Comparison of ENCODE assay signal across 8 cellular contexts in genomic region chr6:27146706-27147507, GRCh38.
DNase-seq lines count a peak whose midpoint lies in the region; ATAC-seq and TF ChIP-seq lines count a peak whose summit lies in the region.

No MANE protein-coding gene starts in this region.

- peak; percentile 98 to 99 (median 99) for TF ChIP-seq POLR2A in spleen (IDR thresholded peaks at IDR 0.05)

- intact Hi-C loops in spleen (cut with DNase I; ENCODE audit: low total_unique reads), result no loop called here

- H3K4me1 ChIP-seq in spleen, result peaks cover 24 to 46% (median 38%) of the 10 kb centered on the region in 6 donors

- TF ChIP-seq CTCF in WTC11 (IDR thresholded peaks at IDR 0.05), result no peak
- no peak for TF ChIP-seq CTCF in spleen (IDR thresholded peaks at IDR 0.05 in 8 of 11, conservative IDR thresholded peaks at IDR 0.05 in 3 of 11)

- peaks cover 23% of the 10 kb centered on the region for H3K4me1 Mint-ChIP-seq in WTC11

- H3K36me3 ChIP-seq in spleen, result peaks cover 0 to 15% (median 4%) of the 10 kb centered on the region in 6 donors

- peaks cover 6% of the 10 kb centered on the region; the same call in 1 of the 2 replicates for H3K36me3 Mint-ChIP-seq in WTC11

- no peak overlapping the region for H3K4me3 Mint-ChIP-seq in WTC11

- peak; percentile 94 for DNase-seq in AG20443 (ENCODE audit: low spot score)
- peak; percentile 97 for DNase-seq in NCI-H2196 treated with DMSO at 0.1 percent for 48 hours (lab: John Stamatoyannopoulos, UW; ENCODE audit: unreplicated experiment)
- peak; percentile 80 for DNase-seq in WTC11 (ENCODE audit: low spot score)
- DNase-seq in cerebellum (ENCODE audit: low spot score), result peak; percentile 75
- DNase-seq in islet precursor cell, result peak; percentile 96
- DNase-seq in spleen, result peak; percentile 96

- H3K27ac Mint-ChIP-seq in WTC11, result no peak overlapping the region

- no peaks in the 10 kb centered on the region for H3K27me3 ChIP-seq in spleen (replicated peaks in 1 of 7)

- POLR2A ChIA-PET in WTC11 (lab: Charles Lee), result interaction anchor here (0.6 to 8.3 kb wide), 62 partner anchors 8 to 1181 kb away, joined by 3 to 286 read pairs (median 7); partner anchors contain the start of gene HMGN4

- no peaks in the 10 kb centered on the region for H3K9me3 Mint-ChIP-seq in WTC11

- CTCF ChIA-PET in WTC11 (lab: Charles Lee), result interaction anchor here (0.7 to 1.2 kb wide), 3 partner anchors 20 to 551 kb away, joined by 3 to 5 read pairs (median 4); no protein-coding TSS in a partner anchor

- H3K27ac ChIP-seq in spleen, result peak overlapping the region; percentile 82 to 99 (median 97)

- no peaks in the 10 kb centered on the region for H3K9me3 ChIP-seq in spleen

- H3K27me3 Mint-ChIP-seq in WTC11 (ENCODE audit: low read depth), result no peaks in the 10 kb centered on the region

- WGBS in spleen, 5 donors, result 1 to 8% (median 4%) methylated on average over 37 to 51 of the region's 51 CpGs

- ATAC-seq in GM18909 (IDR thresholded peaks at IDR 0.05; ENCODE audit: poor library complexity, unreplicated experiment), result peak; percentile 83
- ATAC-seq in HG03135 (IDR thresholded peaks at IDR 0.05; ENCODE audit: unreplicated experiment), result peak; percentile 80
- ATAC-seq in WTC11, result peak; percentile 67

- H3K4me3 ChIP-seq in spleen, result peak overlapping the region; percentile 43 to 74 (median 56)

TF ChIP-seq in WTC11, 78 proteins besides CTCF, POLR2A, EP300 and RAD21 (continues in another document):
- TF ChIP-seq EMX1 (CRISPR knock-in tag; IDR thresholded peaks at IDR 0.05) (peak; percentile 20; the same call in 1 of the 2 replicates), ZNF671 (CRISPR knock-in tag; IDR thresholded peaks at IDR 0.05) (peak; percentile 92; the same call in 1 of the 2 replicates), HMGXB4 (CRISPR knock-in tag; IDR thresholded peaks at IDR 0.05) (0 out of 2 replicates have a peak, but pooled peaks have one; percentile 5), PRRX2 (CRISPR knock-in tag; IDR thresholded peaks at IDR 0.05) (peak; percentile 58), IRF2 (CRISPR knock-in tag; IDR thresholded peaks at IDR 0.05; ENCODE audit: borderline replicate concordance, low read depth) (no peak), PREB (CRISPR knock-in tag; IDR thresholded peaks at IDR 0.05; ENCODE audit: borderline replicate concordance) (no peak), NFE2L1 (CRISPR knock-in tag; IDR thresholded peaks at IDR 0.05) (no peak), KAT7 (CRISPR knock-in tag; IDR thresholded peaks at IDR 0.05; ENCODE audit: borderline replicate concordance) (no peak; the same call in 1 of the 2 replicates), ZNF263 (CRISPR knock-in tag; IDR thresholded peaks at IDR 0.05; ENCODE audit: low read depth) (peak; percentile 34; the same call in 1 of the 2 replicates), SP1 (CRISPR knock-in tag; conservative IDR thresholded peaks at IDR 0.05) (0 out of 2 replicates have a peak, but pooled peaks have one; percentile 7), NR2C2 (CRISPR knock-in tag; IDR thresholded peaks at IDR 0.05) (no peak), CREB1 (CRISPR knock-in tag; IDR thresholded peaks at IDR 0.05) (peak; percentile 90), ZMAT4 (CRISPR knock-in tag; IDR thresholded peaks at IDR 0.05) (peak; percentile 89), ZNF416 (CRISPR knock-in tag; IDR thresholded peaks at IDR 0.05) (peak; percentile 92), ELF4 (CRISPR knock-in tag; IDR thresholded peaks at IDR 0.05; ENCODE audit: low read depth) (no peak), NFATC4 (CRISPR knock-in tag; IDR thresholded peaks at IDR 0.05) (peak; percentile 80), FOXP4 (CRISPR knock-in tag; IDR thresholded peaks at IDR 0.05) (peak; percentile 53; the same call in 1 of the 2 replicates), ERG (CRISPR knock-in tag; IDR thresholded peaks at IDR 0.05) (peak; percentile 83; the same call in 1 of the 2 replicates), CDX4 (CRISPR knock-in tag; IDR thresholded peaks at IDR 0.05; ENCODE audit: borderline replicate concordance) (peak; percentile 83; the same call in 1 of the 2 replicates), NFYB (CRISPR knock-in tag; conservative IDR thresholded peaks at IDR 0.05; ENCODE audit: low read depth) (peak; percentile 96), CREM (CRISPR knock-in tag; IDR thresholded peaks at IDR 0.05) (peak; percentile 62; the same call in 1 of the 2 replicates), FOXJ3 (CRISPR knock-in tag; IDR thresholded peaks at IDR 0.05; ENCODE audit: borderline replicate concordance) (0 out of 2 replicates have a peak, but pooled peaks have one; percentile 50), JUN (CRISPR knock-in tag; IDR thresholded peaks at IDR 0.05) (peak; percentile 33; the same call in 1 of the 2 replicates), ZBTB21 (CRISPR knock-in tag; IDR thresholded peaks at IDR 0.05; ENCODE audit: borderline replicate concordance) (no peak), RELA (CRISPR knock-in tag; IDR thresholded peaks at IDR 0.05; ENCODE audit: borderline replicate concordance) (0 out of 2 replicates have a peak, but pooled peaks have one; percentile 79), E2F4 (CRISPR knock-in tag; IDR thresholded peaks at IDR 0.05; ENCODE audit: borderline replicate concordance, low read depth) (no peak; the same call in 1 of the 2 replicates)

Comparison
In these comparisons a context has a peak if more than half of its experiments do, and no peak if none do; other contexts are left out.
1. Peak in every context shown above with its lines: DNase-seq, ATAC-seq, H3K4me3 ChIP-seq and H3K27ac ChIP-seq.